ENCODE assay signal across 1 cellular context in genomic region chr2:16508061-16508851, GRCh38.
TF ChIP-seq lines count a peak whose summit lies in the region.

No MANE protein-coding gene starts in this region.

TF ChIP-seq in H1, 55 proteins besides CTCF, POLR2A, EP300 and RAD21 (continued from another document):
- TF ChIP-seq ATF2 (IDR thresholded peaks at IDR 0.05; ENCODE audit: low read length): no peak
- no peak for TF ChIP-seq SAP30 (IDR thresholded peaks at IDR 0.05; ENCODE audit: insufficient read depth, insufficient replicate concordance, low read length)
- 0 out of 2 replicates have a peak, but pooled peaks have one; percentile 7 for TF ChIP-seq TEAD4 (IDR thresholded peaks at IDR 0.05; ENCODE audit: low read depth, low read length)
- TF ChIP-seq JUN (IDR thresholded peaks at IDR 0.05; ENCODE audit: low read depth, low read length): no peak
- no peak for TF ChIP-seq CHD7 (IDR thresholded peaks at IDR 0.05; ENCODE audit: insufficient replicate concordance, low read length)
- no peak for TF ChIP-seq HDAC6 (IDR thresholded peaks at IDR 0.05; ENCODE audit: low read depth, low read length)
- no peak for TF ChIP-seq ASH2L (IDR thresholded peaks at IDR 0.05; ENCODE audit: low read length)
- TF ChIP-seq MAX (IDR thresholded peaks at IDR 0.05): peak; percentile 18
- no peak for TF ChIP-seq GTF2F1 (IDR thresholded peaks at IDR 0.05; ENCODE audit: borderline replicate concordance, low read depth, low read length)
- TF ChIP-seq TCF12 (IDR thresholded peaks at IDR 0.05; ENCODE audit: low read depth, low read length): no peak
- 0 out of 4 replicates have a peak, but pooled peaks of 1 of the 2 experiments have one; percentile 7 for TF ChIP-seq HDAC2 (IDR thresholded peaks at IDR 0.05; ENCODE audit: borderline replicate concordance in 1 of 2, low read depth in 2 of 2, low read length in 2 of 2)
- TF ChIP-seq KDM5A (IDR thresholded peaks at IDR 0.05; ENCODE audit: low read length): no peak
- no peak for TF ChIP-seq SUZ12 (IDR thresholded peaks at IDR 0.05; ENCODE audit: low read length)
- TF ChIP-seq ATF3 (IDR thresholded peaks at IDR 0.05; ENCODE audit: insufficient read depth, low read depth, low read length): no peak
- no peak for TF ChIP-seq NANOG (IDR thresholded peaks at IDR 0.05; ENCODE audit: insufficient read depth, low read depth, low read length, poor library complexity, severe bottlenecking)
- no peak for TF ChIP-seq CBX8 (IDR thresholded peaks at IDR 0.05; ENCODE audit: borderline replicate concordance, low read depth, low read length)
- 0 out of 2 replicates have a peak, but pooled peaks have one; percentile 7 for TF ChIP-seq BACH1 (IDR thresholded peaks at IDR 0.05; ENCODE audit: low read length)
- TF ChIP-seq RFX5 (IDR thresholded peaks at IDR 0.05; ENCODE audit: borderline replicate concordance, low read depth, low read length): no peak
- TF ChIP-seq KDM4A (IDR thresholded peaks at IDR 0.05; ENCODE audit: low read depth, low read length, severe bottlenecking): peak; percentile 79
- peak; percentile 31 for TF ChIP-seq EZH2 (IDR thresholded peaks at IDR 0.05; ENCODE audit: low read depth, low read length, severe bottlenecking)
- TF ChIP-seq SP2 (IDR thresholded peaks at IDR 0.05; ENCODE audit: low read length): no peak
